Comparison of ENCODE assay signal across 1 cellular context in genomic region chr17:7717756-7718350, GRCh38.
TF ChIP-seq lines count a peak whose summit lies in the region.

No MANE protein-coding gene starts in this region.

TF ChIP-seq in K562, 482 proteins besides CTCF, POLR2A, EP300 and RAD21 (continued from another document):
- TF ChIP-seq, protein P1, sequence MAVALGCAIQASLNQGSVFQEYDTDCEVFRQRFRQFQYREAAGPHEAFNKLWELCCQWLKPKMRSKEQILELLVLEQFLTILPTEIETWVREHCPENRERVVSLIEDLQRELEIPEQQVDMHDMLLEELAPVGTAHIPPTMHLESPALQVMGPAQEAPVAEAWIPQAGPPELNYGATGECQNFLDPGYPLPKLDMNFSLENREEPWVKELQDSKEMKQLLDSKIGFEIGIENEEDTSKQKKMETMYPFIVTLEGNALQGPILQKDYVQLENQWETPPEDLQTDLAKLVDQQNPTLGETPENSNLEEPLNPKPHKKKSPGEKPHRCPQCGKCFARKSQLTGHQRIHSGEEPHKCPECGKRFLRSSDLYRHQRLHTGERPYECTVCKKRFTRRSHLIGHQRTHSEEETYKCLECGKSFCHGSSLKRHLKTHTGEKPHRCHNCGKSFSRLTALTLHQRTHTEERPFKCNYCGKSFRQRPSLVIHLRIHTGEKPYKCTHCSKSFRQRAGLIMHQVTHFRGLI (CRISPR knock-in tag; IDR thresholded peaks at IDR 0.05), result no peak
- no peak for TF ChIP-seq DDX20 (tag; IDR thresholded peaks at IDR 0.05; ENCODE audit: low read depth)
- TF ChIP-seq, protein P2, sequence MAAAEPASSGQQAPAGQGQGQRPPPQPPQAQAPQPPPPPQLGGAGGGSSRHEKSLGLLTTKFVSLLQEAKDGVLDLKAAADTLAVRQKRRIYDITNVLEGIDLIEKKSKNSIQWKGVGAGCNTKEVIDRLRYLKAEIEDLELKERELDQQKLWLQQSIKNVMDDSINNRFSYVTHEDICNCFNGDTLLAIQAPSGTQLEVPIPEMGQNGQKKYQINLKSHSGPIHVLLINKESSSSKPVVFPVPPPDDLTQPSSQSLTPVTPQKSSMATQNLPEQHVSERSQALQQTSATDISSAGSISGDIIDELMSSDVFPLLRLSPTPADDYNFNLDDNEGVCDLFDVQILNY (CRISPR knock-in tag; IDR thresholded peaks at IDR 0.05), result no peak
- TF ChIP-seq HES1 (IDR thresholded peaks at IDR 0.05; ENCODE audit: low read depth), result no peak
- TF ChIP-seq RBM15 (IDR thresholded peaks at IDR 0.05; ENCODE audit: insufficient read depth, low read length), result no peak
- no peak for TF ChIP-seq C11orf30 (IDR thresholded peaks at IDR 0.05; ENCODE audit: low read depth)
- TF ChIP-seq CBFB (CRISPR knock-in tag; IDR thresholded peaks at IDR 0.05), result no peak
- TF ChIP-seq JUNB (CRISPR knock-in tag; conservative IDR thresholded peaks at IDR 0.05), result no peak
- no peak for TF ChIP-seq ELK1 (CRISPR knock-in tag; IDR thresholded peaks at IDR 0.05)
- TF ChIP-seq TEAD1 (CRISPR knock-in tag; IDR thresholded peaks at IDR 0.05), result no peak
- no peak for TF ChIP-seq SFPQ (IDR thresholded peaks at IDR 0.05; ENCODE audit: low read depth, low read length)
- TF ChIP-seq E2F6 (IDR thresholded peaks at IDR 0.05; ENCODE audit: borderline replicate concordance in 1 of 2, extremely low read depth in 1 of 2, insufficient read depth in 1 of 2, insufficient read length in 1 of 2, low read depth in 1 of 2, low read length in 1 of 2, poor library complexity in 1 of 2, severe bottlenecking in 1 of 2), result peak in 1 of 2 experiments; percentile 20
- TF ChIP-seq DMBX1 (CRISPR knock-in tag; IDR thresholded peaks at IDR 0.05; ENCODE audit: borderline replicate concordance), result no peak
- TF ChIP-seq GABPB2 (CRISPR knock-in tag; conservative IDR thresholded peaks at IDR 0.05), result no peak
- no peak for TF ChIP-seq CCNT2 (IDR thresholded peaks at IDR 0.05; ENCODE audit: borderline replicate concordance, extremely low read depth, insufficient read length, low read depth, low read length)
- TF ChIP-seq PCBP1 (IDR thresholded peaks at IDR 0.05; ENCODE audit: low read depth, low read length, poor library complexity, severe bottlenecking), result no peak
- TF ChIP-seq CBX2 (IDR thresholded peaks at IDR 0.05; ENCODE audit: insufficient read depth, low read length, poor library complexity, severe bottlenecking), result no peak
- TF ChIP-seq BMI1 (IDR thresholded peaks at IDR 0.05; ENCODE audit: low read length), result 0 out of 2 replicates have a peak, but pooled peaks have one; percentile 29
- no peak for TF ChIP-seq HEY1 (CRISPR knock-in tag; IDR thresholded peaks at IDR 0.05; ENCODE audit: borderline replicate concordance)
